In the genomic region with DNA sequence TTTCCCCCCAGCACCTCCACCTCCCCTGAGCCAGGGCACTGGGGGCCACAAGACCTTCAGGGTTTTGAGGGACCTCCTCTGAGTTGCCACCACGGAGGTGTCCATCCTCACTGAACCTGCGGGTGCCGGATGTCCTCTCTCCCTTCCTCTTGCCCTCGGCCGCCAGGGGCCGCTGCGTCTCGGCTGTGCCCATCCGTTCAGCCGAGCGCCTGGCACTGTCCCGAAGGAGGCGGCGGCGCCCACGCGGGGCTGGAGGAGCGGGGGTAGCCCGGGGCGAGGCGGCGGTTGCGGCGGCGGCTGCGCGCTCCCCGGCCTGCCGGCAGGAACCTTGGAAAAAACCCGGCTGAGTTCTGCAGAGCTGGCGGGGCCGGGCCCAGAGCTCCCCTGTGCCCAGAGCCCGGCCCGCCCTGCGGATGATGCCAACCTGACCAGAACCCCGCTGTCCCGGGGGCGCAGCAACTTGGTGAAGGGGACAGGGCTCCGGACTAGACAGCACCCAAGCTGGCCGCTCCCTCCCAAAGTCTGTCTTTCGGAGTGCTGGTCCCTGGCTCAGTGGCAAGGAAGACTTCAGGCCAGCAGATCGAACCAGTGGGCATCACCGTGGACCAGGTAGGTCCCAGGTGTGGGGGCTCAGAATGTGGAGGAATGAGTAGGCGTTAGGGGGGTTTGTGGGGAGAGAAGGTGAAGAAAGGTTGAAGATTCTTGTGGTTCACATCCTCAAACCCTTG, we compare ENCODE assay signal across 8 cellular contexts. TPM values are rescaled to one million over a fixed set of nuclear protein-coding genes. Genes with fewer than 3 reads are reported as not detected.
DNase-seq lines count a peak whose midpoint lies in the region; ATAC-seq and TF ChIP-seq lines count a peak whose summit lies in the region.

No MANE protein-coding gene starts in this region.

- peak; percentile 98 for TF ChIP-seq CTCF in 22Rv1 (IDR thresholded peaks at IDR 0.05)

- peak; percentile 19 for ATAC-seq in GM18498 (IDR thresholded peaks at IDR 0.05; ENCODE audit: unreplicated experiment)
- ATAC-seq in left lobe of liver = peak; percentile 43
- ATAC-seq in HG03521 (IDR thresholded peaks at IDR 0.05; ENCODE audit: unreplicated experiment) = no peak

- DNase-seq in NCI-H2227 (lab: John Stamatoyannopoulos, UW; ENCODE audit: unreplicated experiment) = peak; percentile 89
- DNase-seq in activated CD4-positive, alpha-beta T cell treated with anti-CD3 and anti-CD28 coated beads for 1 hour = peak; percentile 58
- peak; percentile 61 for DNase-seq in central memory CD4-positive, alpha-beta T cell
- DNase-seq in left lobe of liver (ENCODE audit: low spot score) = peak; percentile 77
- DNase-seq in stimulated activated CD4-positive, alpha-beta T cell treated with anti-CD3 and anti-CD28 coated beads, Interleukin-2, amount 100 ng/mL, for 4 hours (ENCODE audit: low read depth) = peak; percentile 68

- no peak overlapping the region for H3K27ac ChIP-seq in 22Rv1

RNA-seq across cellular contexts. Expression of a gene that starts 3.7 kb away (rescaled TPM):
- total RNA-seq in left lobe of liver = 0.33 TPM

RNA-seq across cellular contexts. Expression of a gene that starts 11.9 kb away (rescaled TPM):
- 55.3 TPM for total RNA-seq in left lobe of liver

RNA-seq across cellular contexts. Expression of a gene that starts 44.4 kb away (rescaled TPM):
- total RNA-seq in left lobe of liver = 44.3 TPM
